31 cellular contexts compared by ENCODE assay signal in the genomic region with DNA sequence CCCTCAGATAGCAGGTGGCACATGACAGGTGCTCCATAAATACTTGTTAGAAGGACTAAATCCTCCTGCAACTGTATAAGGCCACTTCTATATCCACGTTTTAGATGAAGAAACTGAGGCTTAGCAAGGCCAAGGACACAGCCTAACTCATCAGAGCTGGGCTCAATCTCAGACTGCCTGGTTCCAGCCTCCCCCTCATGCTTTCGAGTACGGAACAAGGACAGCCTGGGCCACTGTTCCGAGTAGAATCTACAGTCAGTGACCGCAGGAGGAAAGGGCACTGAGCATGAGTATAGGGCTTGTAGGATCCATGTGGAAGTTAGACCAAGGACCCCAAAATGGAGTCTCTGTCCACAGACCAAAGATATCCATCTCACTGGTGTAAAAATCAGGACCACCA.
"Had no signal": no experiment of that assay in that cellular context is flagged by ENCODE, and none has a peak within 500 bp of the region (broad histone marks: within the 10 kb centered on the region; RNA-seq: fewer than 3 reads in every experiment).

No MANE protein-coding gene starts in this region.

- FAIRE-seq: astrocyte had no signal

- H3K27me3 ChIP-seq: adrenal gland, ascending aorta, body of pancreas, brain microvascular endothelial cell, breast epithelium, cardiac muscle cell had no signal

- H3K27ac ChIP-seq: adrenal gland, ascending aorta, body of pancreas, brain microvascular endothelial cell, breast epithelium, cardiac muscle cell had no signal

- H3K4me1 ChIP-seq: adrenal gland, ascending aorta, body of pancreas, breast epithelium had no signal

- DNase-seq: activated effector memory CD4-positive, alpha-beta T cell treated with anti-CD3 and anti-CD28 coated beads, Interleukin-2, amount 50 U/mL, for 16 hours; activated effector memory CD4-positive, alpha-beta T cell treated with Interleukin-2 at 50 U/mL for 16 hours; activated gamma-delta T cell; activated gamma-delta T cell treated with Interleukin-2 at 50 U/mL for 16 hours; activated naive CD4-positive, alpha-beta T cell; activated naive CD4-positive, alpha-beta T cell treated with anti-CD3 and anti-CD28 coated beads for 36 hours; activated naive CD4-positive, alpha-beta T cell treated with anti-CD3 and anti-CD28 coated beads, Interleukin-2, amount 10 ng/mL, durations not matched to agents 7 days and 5 days; activated naive CD4-positive, alpha-beta T cell treated with anti-CD3 and anti-CD28 coated beads, Interleukin-2, amount 50 U/mL, for 16 hours; activated naive CD4-positive, alpha-beta T cell treated with Interleukin-2 at 50 U/mL for 16 hours; activated naive CD8-positive, alpha-beta T cell treated with anti-CD3 and anti-CD28 coated beads for 36 hours; activated naive CD8-positive, alpha-beta T cell treated with anti-CD3 and anti-CD28 coated beads, Interleukin-2, amount 10 ng/mL, durations not matched to agents 7 days and 5 days; activated naive CD8-positive, alpha-beta T cell treated with anti-CD3 and anti-CD28 coated beads, Interleukin-2, amount 50 U/mL, for 24 hours; activated T-cell treated with anti-CD3 and anti-CD28 coated beads, Interleukin-2, amount 50 U/mL, for 1 hour; activated T-cell treated with anti-CD3 and anti-CD28 coated beads, Interleukin-2, amount 50 U/mL, for 24 hours; activated T-cell treated with anti-CD3 and anti-CD28 coated beads, Interleukin-2, amount 50 U/mL, for 4 hours; activated T-cell treated with anti-CD3 and anti-CD28 coated beads, Interleukin-2, amount 50 U/mL, for 48 hours; activated T-cell treated with anti-CD3 and anti-CD28 coated beads, Interleukin-2, amount 50 U/mL, for 72 hours; adrenal gland; amniotic stem cell; amygdala; anterior cingulate cortex; aorta; body of pancreas; brain microvascular endothelial cell; caudate nucleus; central memory CD4-positive, alpha-beta T cell; cerebellar nuclear complex had no signal

- H3K36me3 ChIP-seq: adrenal gland, brain microvascular endothelial cell, breast epithelium, cardiac muscle cell had no signal

- H3K4me3 ChIP-seq: adrenal gland, ascending aorta, body of pancreas, breast epithelium, cardiac muscle cell had no signal

- H3K9me3 ChIP-seq: adrenal gland, ascending aorta, body of pancreas, breast epithelium had no signal
